20 cellular contexts compared by ENCODE assay signal in the genomic region with DNA sequence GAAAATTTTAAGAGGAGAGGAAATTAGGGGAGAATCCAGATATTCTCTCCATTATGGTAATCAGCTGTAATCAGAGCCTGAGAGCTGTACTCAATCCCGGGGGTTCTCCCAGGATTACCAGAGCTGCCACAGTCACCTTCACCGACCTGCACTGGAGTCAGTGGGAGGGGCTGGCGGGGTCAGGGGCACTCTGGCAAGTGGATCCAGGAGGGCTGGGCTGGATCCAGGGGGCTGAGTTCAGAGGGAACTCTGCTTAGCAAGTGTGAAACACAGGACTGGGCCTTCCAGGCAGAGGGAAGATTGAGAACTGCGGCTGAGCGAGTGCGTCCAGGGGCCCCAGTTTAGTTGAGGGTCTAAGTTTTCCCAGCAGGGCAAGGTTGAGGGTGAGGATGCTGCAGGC.
"Had no signal": no experiment of that assay in that cellular context is flagged by ENCODE, and none has a peak within 500 bp of the region (broad histone marks: within the 10 kb centered on the region; RNA-seq: fewer than 3 reads in every experiment).

No MANE protein-coding gene starts in this region.

- H3K36me3 ChIP-seq: gastrocnemius medialis, heart right ventricle, neutrophil, spleen, transverse colon had no signal

- H3K27me3 ChIP-seq: dorsolateral prefrontal cortex, gastrocnemius medialis, testis, transverse colon had no signal

- H3K4me3 ChIP-seq: dorsolateral prefrontal cortex, gastrocnemius medialis, heart right ventricle, spleen, testis, transverse colon had no signal

- H3K9me3 ChIP-seq: gastrocnemius medialis, heart right ventricle, neutrophil, spleen, testis, transverse colon had no signal

- H3K4me1 ChIP-seq: testis had no signal

- ATAC-seq: esophagus mucosa; gastrocnemius medialis; heart right ventricle; left lobe of liver; sciatic nerve; stimulated activated naive B cell treated with anti-CD40 and anti-IgM and Interleukin-4, amounts not matched to agents 10 μg/mL and 1 μg/mL and 100 μg/mL, for 72 hours; stimulated activated naive CD8-positive, alpha-beta T cell treated with anti-CD3 and anti-CD28 coated beads, Interleukin-15, amount 100 ng/mL, for 72 hours had no signal

- DNase-seq: cortex of kidney; dorsolateral prefrontal cortex; effector CD8-positive, alpha-beta T cell; gastrocnemius medialis; hypothalamus; midbrain; naive B cell; spleen; stimulated activated CD4-positive, alpha-beta T cell treated with anti-CD3 and anti-CD28 coated beads, Interleukin-15, amount 100 ng/mL, for 24 hours; stimulated activated CD4-positive, alpha-beta T cell treated with anti-CD3 and anti-CD28 coated beads, Interleukin-2, amount 100 ng/mL, for 24 hours; stimulated activated CD4-positive, alpha-beta T cell treated with anti-CD3 and anti-CD28 coated beads, Interleukin-4, amount 100 ng/mL, for 4 hours; stimulated activated naive B cell treated with anti-CD40 and anti-IgM and Interleukin-4, amounts not matched to agents 10 μg/mL and 1 μg/mL and 100 μg/mL, for 72 hours; stimulated activated naive CD8-positive, alpha-beta T cell treated with anti-CD3 and anti-CD28 coated beads, Interleukin-15, amount 100 ng/mL, for 72 hours; testis; transverse colon had no signal

- H3K27ac ChIP-seq: dorsolateral prefrontal cortex, gastrocnemius medialis, heart right ventricle, neutrophil, testis, transverse colon had no signal
